Comparison of ENCODE assay signal across 27 cellular contexts in genomic region chr7:87435546-87435945, GRCh38. TPM values are rescaled to one million over a fixed set of nuclear protein-coding genes. Genes with fewer than 3 reads are reported as not detected.
DNase-seq lines count a peak whose midpoint lies in the region; ATAC-seq and TF ChIP-seq lines count a peak whose summit lies in the region.
"Had no signal": no experiment of that assay in that cellular context is flagged by ENCODE, and none has a peak within 500 bp of the region (broad histone marks: within the 10 kb centered on the region; RNA-seq: fewer than 3 reads in every experiment).

No MANE protein-coding gene starts in this region.

- intact Hi-C loops in tibial artery (cut with DNase I; ENCODE audit: low total_unique reads) = no loop called here

- H3K36me3 ChIP-seq in tibial artery = no peaks in the 10 kb centered on the region
- H3K36me3 ChIP-seq: ascending aorta, colonic mucosa, HAP-1, stomach, upper lobe of left lung had no signal

- no peak for TF ChIP-seq CTCF in tibial artery (IDR thresholded peaks at IDR 0.05)

- no peak for DNase-seq in stimulated activated naive CD8-positive, alpha-beta T cell treated with anti-CD3 and anti-CD28 coated beads, Interleukin-15, amount 100 ng/mL, for 72 hours
- no peak for DNase-seq in stimulated activated naive CD8-positive, alpha-beta T cell treated with anti-CD3 and anti-CD28 coated beads, Interleukin-15, Interleukin-2, amounts not matched to agents 100 U/mL and 50 U/mL, for 24 hours
- DNase-seq in RPMI7951 (ENCODE audit: low read depth) (peak; percentile 40), glomerular visceral epithelial cell (ENCODE audit: extremely low spot score) (peak; percentile 60), tibial artery (no peak)
- DNase-seq: activated CD4-positive, alpha-beta T cell treated with anti-CD3 and anti-CD28 coated beads, Interleukin-2, amount 50 U/mL, for 1 hour; activated CD8-positive, alpha-beta memory T cell treated with anti-CD3 and anti-CD28 coated beads, Interleukin-2, amount 50 U/mL, for 4 hours; activated gamma-delta T cell; colonic mucosa; DMS 273 treated with DMSO at 0.1 percent for 48 hours; islet precursor cell; NCI-H1930; NCI-H446 treated with DMSO at 0.1 percent for 48 hours; stimulated activated CD4-positive, alpha-beta T cell treated with anti-CD3 and anti-CD28 coated beads, Interleukin-1b, Interleukin-23, amount 100 ng/mL, for 48 hours; stomach; T-helper 1 cell; upper lobe of left lung had no signal

- no peaks in the 10 kb centered on the region for H3K27me3 ChIP-seq in tibial artery
- H3K27me3 ChIP-seq: ascending aorta, colonic mucosa, stomach, upper lobe of left lung had no signal

- no peak overlapping the region for H3K4me3 Mint-ChIP-seq in stimulated activated naive CD8-positive, alpha-beta T cell treated with anti-CD3 and anti-CD28 coated beads, Interleukin-15, amount 100 ng/mL, for 72 hours
- H3K4me3 Mint-ChIP-seq: CD14-positive monocyte; memory B cell; natural killer cell treated with Interleukin-12 subunit alpha and Interleukin-12 subunit beta and Interleukin-15 and Interleukin-18, amount 100 ng/mL, for 72 hours had no signal

- no peaks in the 10 kb centered on the region for H3K9me3 Mint-ChIP-seq in stimulated activated naive CD8-positive, alpha-beta T cell treated with anti-CD3 and anti-CD28 coated beads, Interleukin-15, amount 100 ng/mL, for 72 hours
- H3K9me3 Mint-ChIP-seq: CD14-positive monocyte; memory B cell; natural killer cell treated with Interleukin-12 subunit alpha and Interleukin-12 subunit beta and Interleukin-15 and Interleukin-18, amount 100 ng/mL, for 72 hours had no signal

- no peak overlapping the region for H3K27ac ChIP-seq in tibial artery
- H3K27ac ChIP-seq: ascending aorta, colonic mucosa, stomach, upper lobe of left lung had no signal

- H3K27me3 Mint-ChIP-seq in stimulated activated naive CD8-positive, alpha-beta T cell treated with anti-CD3 and anti-CD28 coated beads, Interleukin-15, amount 100 ng/mL, for 72 hours = no peaks in the 10 kb centered on the region
- H3K27me3 Mint-ChIP-seq: memory B cell had no signal

- peaks cover 6% of the 10 kb centered on the region for H3K4me1 Mint-ChIP-seq in stimulated activated naive CD8-positive, alpha-beta T cell treated with anti-CD3 and anti-CD28 coated beads, Interleukin-15, amount 100 ng/mL, for 72 hours
- H3K4me1 Mint-ChIP-seq: CD14-positive monocyte, memory B cell had no signal

- H3K4me3 ChIP-seq in tibial artery = no peak overlapping the region
- H3K4me3 ChIP-seq: ascending aorta, colonic mucosa, HAP-1, K562, stomach, upper lobe of left lung had no signal

- no peaks in the 10 kb centered on the region for H3K4me1 ChIP-seq in tibial artery
- H3K4me1 ChIP-seq: ascending aorta, colonic mucosa, HAP-1, stomach, upper lobe of left lung had no signal

- no peak overlapping the region for H3K27ac Mint-ChIP-seq in stimulated activated naive CD8-positive, alpha-beta T cell treated with anti-CD3 and anti-CD28 coated beads, Interleukin-15, amount 100 ng/mL, for 72 hours
- H3K27ac Mint-ChIP-seq: CD14-positive monocyte; memory B cell; natural killer cell treated with Interleukin-12 subunit alpha and Interleukin-12 subunit beta and Interleukin-15 and Interleukin-18, amount 100 ng/mL, for 72 hours had no signal

- peak; percentile 58 for ATAC-seq in stimulated activated naive CD8-positive, alpha-beta T cell treated with anti-CD3 and anti-CD28 coated beads, Interleukin-15, amount 100 ng/mL, for 72 hours
- no peak for ATAC-seq in stimulated activated naive CD8-positive, alpha-beta T cell treated with anti-CD3 and anti-CD28 coated beads, Interleukin-15, Interleukin-2, amounts not matched to agents 100 U/mL and 50 U/mL, for 24 hours
- ATAC-seq in HG03196 (IDR thresholded peaks at IDR 0.05; ENCODE audit: unreplicated experiment) = no peak
- ATAC-seq in HG02884 (IDR thresholded peaks at IDR 0.05; ENCODE audit: unreplicated experiment) = no peak
- no peak for ATAC-seq in HG02763 (IDR thresholded peaks at IDR 0.05; ENCODE audit: unreplicated experiment)
- ATAC-seq: K562; natural killer cell treated with Interleukin-12 subunit alpha and Interleukin-12 subunit beta and Interleukin-15 and Interleukin-18, amount 100 ng/mL, for 72 hours; Right ventricle myocardium inferior had no signal

- H3K9me3 ChIP-seq in tibial artery = no peaks in the 10 kb centered on the region
- H3K9me3 ChIP-seq: ascending aorta, colonic mucosa, HAP-1, stomach, upper lobe of left lung had no signal

RNA-seq across cellular contexts. Expression of gene ABCB4, which starts 39.9 kb away (rescaled TPM):
- total RNA-seq in RPMI7951 (2014; rRNA removed; shearing (Covaris generic)) = 0.60 and 0.68 TPM in 2 replicates
- total RNA-seq: ascending aorta had no signal

Comparison
In these comparisons a context has a peak if more than half of its experiments do, and no peak if none do; other contexts are left out.
1. DNase-seq: peak in RPMI7951 (single experiment) and glomerular visceral epithelial cell (single experiment); none in stimulated activated naive CD8-positive, alpha-beta T cell treated with anti-CD3 and anti-CD28 coated beads, Interleukin-15, amount 100 ng/mL, for 72 hours (0 of 2), stimulated activated naive CD8-positive, alpha-beta T cell treated with anti-CD3 and anti-CD28 coated beads, Interleukin-15, Interleukin-2, amounts not matched to agents 100 U/mL and 50 U/mL, for 24 hours (single experiment) and tibial artery (0 of 2).